11 cellular contexts compared by ENCODE assay signal in the genomic region with DNA sequence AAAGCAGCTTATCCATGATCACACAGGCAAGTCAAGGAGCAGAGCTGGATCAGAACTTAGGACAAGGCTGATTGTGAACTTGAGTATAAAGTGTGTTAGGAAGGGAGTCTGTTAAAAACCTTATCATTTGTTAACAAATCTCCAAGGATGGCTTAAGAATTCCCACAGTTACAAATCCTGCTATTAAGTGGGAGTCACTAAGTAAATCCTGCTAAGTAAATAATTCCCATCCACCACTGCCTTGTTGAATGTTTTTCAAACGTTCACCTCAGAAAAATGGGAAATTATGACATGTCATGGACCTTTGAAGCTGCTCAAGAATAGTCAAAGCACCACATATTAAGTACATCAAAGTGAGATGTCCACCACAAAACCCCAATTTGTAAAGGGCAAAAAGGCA.
"Had no signal": no experiment of that assay in that cellular context is flagged by ENCODE, and none has a peak within 500 bp of the region (broad histone marks: within the 10 kb centered on the region; RNA-seq: fewer than 3 reads in every experiment).

No MANE protein-coding gene starts in this region.

- H3K27ac ChIP-seq: GM23248 had no signal

- H3K36me3 ChIP-seq: HAP-1 had no signal

- FAIRE-seq: H1, H54 had no signal

- H3K4me1 ChIP-seq: HAP-1 had no signal

- H3K9me3 ChIP-seq: HAP-1 had no signal

- ATAC-seq: GM23338, HCT116 had no signal

- DNase-seq: GM23248, GOT3, H7, H9, HCEC 1CT, HFFc6 had no signal

- H3K4me3 ChIP-seq: GM23248, GM23338, HAP-1 had no signal

- H3K9ac ChIP-seq: GM23248 had no signal

- H3K4me2 ChIP-seq: GM23338 had no signal

- H2AFZ ChIP-seq: GM23248, GM23338 had no signal
